ENCODE assay signal across 1 cellular context in genomic region chr11:46345881-46346484, GRCh38.
TF ChIP-seq lines count a peak whose summit lies in the region.

No MANE protein-coding gene starts in this region.

TF ChIP-seq in WTC11, 78 proteins besides CTCF, POLR2A, EP300 and RAD21 (continued from another document):
- TF ChIP-seq, protein P1, sequence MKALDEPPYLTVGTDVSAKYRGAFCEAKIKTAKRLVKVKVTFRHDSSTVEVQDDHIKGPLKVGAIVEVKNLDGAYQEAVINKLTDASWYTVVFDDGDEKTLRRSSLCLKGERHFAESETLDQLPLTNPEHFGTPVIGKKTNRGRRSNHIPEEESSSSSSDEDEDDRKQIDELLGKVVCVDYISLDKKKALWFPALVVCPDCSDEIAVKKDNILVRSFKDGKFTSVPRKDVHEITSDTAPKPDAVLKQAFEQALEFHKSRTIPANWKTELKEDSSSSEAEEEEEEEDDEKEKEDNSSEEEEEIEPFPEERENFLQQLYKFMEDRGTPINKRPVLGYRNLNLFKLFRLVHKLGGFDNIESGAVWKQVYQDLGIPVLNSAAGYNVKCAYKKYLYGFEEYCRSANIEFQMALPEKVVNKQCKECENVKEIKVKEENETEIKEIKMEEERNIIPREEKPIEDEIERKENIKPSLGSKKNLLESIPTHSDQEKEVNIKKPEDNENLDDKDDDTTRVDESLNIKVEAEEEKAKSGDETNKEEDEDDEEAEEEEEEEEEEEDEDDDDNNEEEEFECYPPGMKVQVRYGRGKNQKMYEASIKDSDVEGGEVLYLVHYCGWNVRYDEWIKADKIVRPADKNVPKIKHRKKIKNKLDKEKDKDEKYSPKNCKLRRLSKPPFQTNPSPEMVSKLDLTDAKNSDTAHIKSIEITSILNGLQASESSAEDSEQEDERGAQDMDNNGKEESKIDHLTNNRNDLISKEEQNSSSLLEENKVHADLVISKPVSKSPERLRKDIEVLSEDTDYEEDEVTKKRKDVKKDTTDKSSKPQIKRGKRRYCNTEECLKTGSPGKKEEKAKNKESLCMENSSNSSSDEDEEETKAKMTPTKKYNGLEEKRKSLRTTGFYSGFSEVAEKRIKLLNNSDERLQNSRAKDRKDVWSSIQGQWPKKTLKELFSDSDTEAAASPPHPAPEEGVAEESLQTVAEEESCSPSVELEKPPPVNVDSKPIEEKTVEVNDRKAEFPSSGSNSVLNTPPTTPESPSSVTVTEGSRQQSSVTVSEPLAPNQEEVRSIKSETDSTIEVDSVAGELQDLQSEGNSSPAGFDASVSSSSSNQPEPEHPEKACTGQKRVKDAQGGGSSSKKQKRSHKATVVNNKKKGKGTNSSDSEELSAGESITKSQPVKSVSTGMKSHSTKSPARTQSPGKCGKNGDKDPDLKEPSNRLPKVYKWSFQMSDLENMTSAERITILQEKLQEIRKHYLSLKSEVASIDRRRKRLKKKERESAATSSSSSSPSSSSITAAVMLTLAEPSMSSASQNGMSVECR (CRISPR knock-in tag; IDR thresholded peaks at IDR 0.05; ENCODE audit: borderline replicate concordance), result no peak
- TF ChIP-seq SP1 (CRISPR knock-in tag; conservative IDR thresholded peaks at IDR 0.05), result no peak
- TF ChIP-seq NFE2L1 (CRISPR knock-in tag; IDR thresholded peaks at IDR 0.05), result no peak
- TF ChIP-seq, protein P2, sequence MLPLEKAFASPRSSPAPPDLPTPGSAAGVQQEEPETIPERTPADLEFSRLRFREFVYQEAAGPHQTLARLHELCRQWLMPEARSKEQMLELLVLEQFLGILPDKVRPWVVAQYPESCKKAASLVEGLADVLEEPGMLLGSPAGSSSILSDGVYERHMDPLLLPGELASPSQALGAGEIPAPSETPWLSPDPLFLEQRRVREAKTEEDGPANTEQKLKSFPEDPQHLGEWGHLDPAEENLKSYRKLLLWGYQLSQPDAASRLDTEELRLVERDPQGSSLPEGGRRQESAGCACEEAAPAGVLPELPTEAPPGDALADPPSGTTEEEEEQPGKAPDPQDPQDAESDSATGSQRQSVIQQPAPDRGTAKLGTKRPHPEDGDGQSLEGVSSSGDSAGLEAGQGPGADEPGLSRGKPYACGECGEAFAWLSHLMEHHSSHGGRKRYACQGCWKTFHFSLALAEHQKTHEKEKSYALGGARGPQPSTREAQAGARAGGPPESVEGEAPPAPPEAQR (CRISPR knock-in tag; IDR thresholded peaks at IDR 0.05), result no peak
